ENCODE assay signal across 8 cellular contexts in genomic region chr1:153572569-153573015, GRCh38. TPM values are rescaled to one million over a fixed set of nuclear protein-coding genes. Genes with fewer than 3 reads are reported as not detected.
DNase-seq lines count a peak whose midpoint lies in the region; ATAC-seq and TF ChIP-seq lines count a peak whose summit lies in the region.

No MANE protein-coding gene starts in this region.

- no peak overlapping the region for H3K18ac ChIP-seq in neuronal stem cell (ENCODE audit: low read length)

- TF ChIP-seq POLR2A in upper lobe of left lung (IDR thresholded peaks at IDR 0.05): no peak

- peaks cover 56% of the 10 kb centered on the region for H3K4me1 Mint-ChIP-seq in activated T-cell treated with anti-CD3 and anti-CD28 coated beads, Interleukin-2, amount 50 U/mL, for 72 hours (ENCODE audit: low read depth)

- peaks cover 8 to 9% of the 10 kb centered on the region in 2 donors for H3K4me1 ChIP-seq in neuronal stem cell (ENCODE audit: control insufficient read depth in 2 of 2, insufficient read depth in 1 of 2, low read depth in 1 of 2, low read length in 2 of 2)
- peaks cover 22 to 39% (median 28%) of the 10 kb centered on the region in 4 donors for H3K4me1 ChIP-seq in upper lobe of left lung

- H3K27ac ChIP-seq in HL-60 (replicated peaks) (peak overlapping the region; percentile 7; the same call in 1 of the 2 replicates), neuronal stem cell (replicated peaks; ENCODE audit: low read length) (no peak overlapping the region), upper lobe of left lung (peak overlapping the region; percentile 56 to 73 (median 66))

- H4K91ac ChIP-seq in neuronal stem cell (ENCODE audit: low read depth, low read length, poor library complexity): no peak overlapping the region

- H3K4me3 Mint-ChIP-seq in activated T-cell treated with anti-CD3 and anti-CD28 coated beads, Interleukin-2, amount 50 U/mL, for 72 hours: peak overlapping the region; percentile 0 to 82

- no peak overlapping the region for H3K4ac ChIP-seq in neuronal stem cell (ENCODE audit: low read length)

- H2AK5ac ChIP-seq in neuronal stem cell (ENCODE audit: low read depth, low read length): no peak overlapping the region

- H3K9ac ChIP-seq in neuronal stem cell (ENCODE audit: low read depth, low read length, poor library complexity): no peak overlapping the region

- H3K36me3 ChIP-seq in neuronal stem cell (replicated peaks in 1 of 2; ENCODE audit: control insufficient read depth in 2 of 2, insufficient read depth in 2 of 2, low read length in 2 of 2) (no peaks in the 10 kb centered on the region), upper lobe of left lung (no peaks in the 10 kb centered on the region)

- H3K9me3 ChIP-seq in neuronal stem cell (replicated peaks in 1 of 2; ENCODE audit: control insufficient read depth in 2 of 2, insufficient read depth in 1 of 2, low read depth in 1 of 2, low read length in 2 of 2): no peaks in the 10 kb centered on the region
- no peaks in the 10 kb centered on the region for H3K9me3 ChIP-seq in upper lobe of left lung

- peak overlapping the region; percentile 97 for H3K27ac Mint-ChIP-seq in activated T-cell treated with anti-CD3 and anti-CD28 coated beads, Interleukin-2, amount 50 U/mL, for 72 hours

- H2BK15ac ChIP-seq in neuronal stem cell (ENCODE audit: low read length): no peak overlapping the region

- no peak overlapping the region for H4K8ac ChIP-seq in neuronal stem cell (ENCODE audit: low read depth, low read length)

- TF ChIP-seq CTCF in HL-60 (IDR thresholded peaks at IDR 0.05; ENCODE audit: insufficient read depth, low read length) (peak; percentile 79), upper lobe of left lung (IDR thresholded peaks at IDR 0.05) (peak; percentile 74 to 90 (median 78))

- H2AFZ ChIP-seq in neuronal stem cell (ENCODE audit: low read length): peak overlapping the region; percentile 45

- WGBS in neuronal stem cell (ENCODE audit: extremely low coverage in 2 of 2, insufficient read length in 2 of 2, insufficient replicate concordance in 1 of 2), 2 donors: no CpG with 5 or more reads among the region's 3 CpGs
- WGBS in upper lobe of left lung, 2 donors: 10 to 19% methylated on average over 3 of the region's 3 CpGs

- H3K79me1 ChIP-seq in neuronal stem cell (ENCODE audit: low read depth, low read length): no peaks in the 10 kb centered on the region

- H3K4me3 ChIP-seq in HL-60 (replicated peaks; ENCODE audit: insufficient read depth, low read length) (no peak overlapping the region), neuronal stem cell (ENCODE audit: low read length in 2 of 2) (no peak overlapping the region), upper lobe of left lung (no peak overlapping the region)

- no peak overlapping the region for H3K23ac ChIP-seq in neuronal stem cell (ENCODE audit: low read depth, low read length, poor library complexity)

- H2BK12ac ChIP-seq in neuronal stem cell (ENCODE audit: low read length): no peak overlapping the region

- TF ChIP-seq EP300 in upper lobe of left lung (IDR thresholded peaks at IDR 0.05): no peak

- peak; percentile 33 to 49 for DNase-seq in NCI-H187 (lab: John Stamatoyannopoulos, UW)
- DNase-seq in NCI-H187 treated with DMSO at 0.1 percent for 48 hours (lab: John Stamatoyannopoulos, UW): no peak
- peak in 1 of 2 experiments; percentile 80 for DNase-seq in HL-60 (ENCODE audit: low read depth in 1 of 2, low spot score in 1 of 2)
- peak; percentile 64 for DNase-seq in NOMO-1 treated with dmso at 0.1 percent for 144 hours (lab: John Stamatoyannopoulos, UW; ENCODE audit: unreplicated experiment)
- peak; percentile 61 to 67 for DNase-seq in activated T-cell treated with anti-CD3 and anti-CD28 coated beads, Interleukin-2, amount 50 U/mL, for 72 hours
- peak; percentile 70 for DNase-seq in fibroblast of the conjunctiva (ENCODE audit: low read depth)
- no peak for DNase-seq in neuronal stem cell (ENCODE audit: low spot score)
- peak in 1 of 2 donors; percentile 93 for DNase-seq in upper lobe of left lung

- H3K27me3 ChIP-seq in HL-60 (ENCODE audit: insufficient read depth, poor library complexity, severe bottlenecking) (peaks cover under 1% of the 10 kb centered on the region), neuronal stem cell (ENCODE audit: control insufficient read depth in 3 of 3, insufficient read depth in 3 of 3, low read depth in 1 of 3, low read length in 3 of 3) (no peaks in the 10 kb centered on the region), upper lobe of left lung (no peaks in the 10 kb centered on the region)

- H3K4me2 ChIP-seq in neuronal stem cell (ENCODE audit: insufficient read depth, low read length, poor library complexity, severe bottlenecking): no peak overlapping the region

- no peaks in the 10 kb centered on the region for H3K9me3 Mint-ChIP-seq in activated T-cell treated with anti-CD3 and anti-CD28 coated beads, Interleukin-2, amount 50 U/mL, for 72 hours

- H3K36me3 Mint-ChIP-seq in activated T-cell treated with anti-CD3 and anti-CD28 coated beads, Interleukin-2, amount 50 U/mL, for 72 hours (ENCODE audit: insufficient read depth in 2 of 2): peaks cover 3% of the 10 kb centered on the region in 2 donors

- H2BK5ac ChIP-seq in neuronal stem cell (ENCODE audit: low read length): no peak overlapping the region

- peak; percentile 80 to 81 for ATAC-seq in activated T-cell treated with anti-CD3 and anti-CD28 coated beads, Interleukin-2, amount 50 U/mL, for 72 hours (replicated peaks in 1 of 2)
- peak; percentile 83 to 92 for ATAC-seq in upper lobe of left lung (ENCODE audit: low FRiP score in 2 of 2)

- H2BK120ac ChIP-seq in neuronal stem cell (ENCODE audit: low read depth, low read length): no peak overlapping the region

- peaks cover 9% of the 10 kb centered on the region for H3K27me3 Mint-ChIP-seq in activated T-cell treated with anti-CD3 and anti-CD28 coated beads, Interleukin-2, amount 50 U/mL, for 72 hours (ENCODE audit: low read depth)

- no peak overlapping the region for H3K14ac ChIP-seq in neuronal stem cell (ENCODE audit: low read length)

RNA-seq across cellular contexts. Expression of gene S100A2, which starts 6.9 kb away (rescaled TPM):
- total RNA-seq in activated T-cell treated with anti-CD3 and anti-CD28 coated beads, Interleukin-2, amount 50 U/mL, for 72 hours: 1 to 10 TPM; 1.7 to 5.0 TPM
- 0.86 TPM for polyA plus RNA-seq in neuronal stem cell (2013, experiment 1 of 2)
- polyA plus RNA-seq in neuronal stem cell (2013, experiment 2 of 2): 0.73 TPM
- 10 to 100 TPM in 2 of 6 donors, 1 to 10 TPM in 3, not detected in 1; 2.0 to 12.0 (median 7.9) TPM for total RNA-seq in upper lobe of left lung

RNA-seq across cellular contexts. Expression of gene S100A3, which starts 23.5 kb away (rescaled TPM):
- total RNA-seq in activated T-cell treated with anti-CD3 and anti-CD28 coated beads, Interleukin-2, amount 50 U/mL, for 72 hours: not detected
- polyA plus RNA-seq in neuronal stem cell (2013, experiment 1 of 2): 0.07 TPM
- 0.15 TPM for polyA plus RNA-seq in neuronal stem cell (2013, experiment 2 of 2)
- total RNA-seq in upper lobe of left lung: 1 to 10 TPM in 5 of 6 donors, not detected in 1; 2.0 to 4.4 (median 2.1) TPM

RNA-seq across cellular contexts. Expression of gene S100A4, which starts 27.0 kb away (rescaled TPM):
- 100 to 1,000 TPM in 1 of 2 donors, 10 to 100 TPM in 1; 96.1 to 198 TPM for total RNA-seq in activated T-cell treated with anti-CD3 and anti-CD28 coated beads, Interleukin-2, amount 50 U/mL, for 72 hours
- polyA plus RNA-seq in neuronal stem cell (2013, experiment 1 of 2): 51.2 TPM
- polyA plus RNA-seq in neuronal stem cell (2013, experiment 2 of 2): 52.2 TPM
- 100 to 1,000 TPM; 234 to 983 (median 633) TPM for total RNA-seq in upper lobe of left lung

RNA-seq across cellular contexts. Expression of gene S100A5, which starts 31.9 kb away (rescaled TPM):
- 1 to 10 TPM; 2.8 to 4.4 TPM for total RNA-seq in activated T-cell treated with anti-CD3 and anti-CD28 coated beads, Interleukin-2, amount 50 U/mL, for 72 hours
- polyA plus RNA-seq in neuronal stem cell (2013, experiment 1 of 2): not detected
- polyA plus RNA-seq in neuronal stem cell (2013, experiment 2 of 2): not detected
- not detected for total RNA-seq in upper lobe of left lung

RNA-seq across cellular contexts. Expression of gene S100A6, which starts 36.8 kb away (rescaled TPM):
- total RNA-seq in activated T-cell treated with anti-CD3 and anti-CD28 coated beads, Interleukin-2, amount 50 U/mL, for 72 hours: 100 to 1,000 TPM; 219 to 358 TPM
- polyA plus RNA-seq in neuronal stem cell (2013, experiment 1 of 2): 17.2 TPM
- polyA plus RNA-seq in neuronal stem cell (2013, experiment 2 of 2): 17.4 TPM
- 1,000 to 10,000 TPM in 3 of 6 donors, 100 to 1,000 TPM in 3; 399 to 1,595 (median 925) TPM for total RNA-seq in upper lobe of left lung

Comparison
In these comparisons a context has a peak if more than half of its experiments do, and no peak if none do; other contexts are left out.
1. DNase-seq: peak in NCI-H187 (2 of 2), NOMO-1 treated with dmso at 0.1 percent for 144 hours (single experiment), activated T-cell treated with anti-CD3 and anti-CD28 coated beads, Interleukin-2, amount 50 U/mL, for 72 hours (2 of 2) and fibroblast of the conjunctiva (single experiment); none in NCI-H187 treated with DMSO at 0.1 percent for 48 hours (single experiment) and neuronal stem cell (single experiment).